10 cellular contexts compared by ENCODE assay signal in genomic region chr2:12155308-12156061, GRCh38.
DNase-seq lines count a peak whose midpoint lies in the region; ATAC-seq and TF ChIP-seq lines count a peak whose summit lies in the region.
"Had no signal": no experiment of that assay in that cellular context is flagged by ENCODE, and none has a peak within 500 bp of the region (broad histone marks: within the 10 kb centered on the region; RNA-seq: fewer than 3 reads in every experiment).

No MANE protein-coding gene starts in this region.

- H3K4me1 Mint-ChIP-seq in GM23338 = peaks cover 24% of the 10 kb centered on the region
- H3K4me1 Mint-ChIP-seq: activated naive CD8-positive, alpha-beta T cell treated with anti-CD3 and anti-CD28 coated beads, Interleukin-2, amount 10 ng/mL, durations not matched to agents 7 days and 5 days had no signal

- H3K27me3 ChIP-seq in GM23248 (replicated peaks; ENCODE audit: insufficient read depth) (no peaks in the 10 kb centered on the region), GM23338 (ENCODE audit: insufficient read depth) (no peaks in the 10 kb centered on the region)
- H3K27me3 ChIP-seq: tibial artery had no signal

- H4K20me1 ChIP-seq in GM23248 (ENCODE audit: insufficient read depth) (no peaks in the 10 kb centered on the region), GM23338 (replicated peaks; ENCODE audit: insufficient read depth) (no peaks in the 10 kb centered on the region)

- H3K36me3 ChIP-seq in GM23248 (ENCODE audit: low read depth) = no peaks in the 10 kb centered on the region
- no peaks in the 10 kb centered on the region for H3K36me3 ChIP-seq in GM23338 (ENCODE audit: insufficient read depth)
- H3K36me3 ChIP-seq: tibial artery had no signal

- H3K4me3 Mint-ChIP-seq in GM23338 = no peak overlapping the region
- H3K4me3 Mint-ChIP-seq: activated naive CD8-positive, alpha-beta T cell treated with anti-CD3 and anti-CD28 coated beads, Interleukin-2, amount 10 ng/mL, durations not matched to agents 7 days and 5 days had no signal

- H3K4me3 ChIP-seq in GM23248 (no peak overlapping the region), fibroblast of pulmonary artery (replicated peaks; ENCODE audit: low read depth, low read length) (no peak overlapping the region), GM23338 (no peak overlapping the region)
- H3K4me3 ChIP-seq: tibial artery had no signal

- H3K27ac Mint-ChIP-seq in GM23338 = no peak overlapping the region
- H3K27ac Mint-ChIP-seq: activated naive CD8-positive, alpha-beta T cell treated with anti-CD3 and anti-CD28 coated beads, Interleukin-2, amount 10 ng/mL, durations not matched to agents 7 days and 5 days had no signal

- 0 out of 2 replicates have a peak overlapping the region, but pooled peaks have one; percentile 1 for H2AFZ ChIP-seq in GM23248
- H2AFZ ChIP-seq in GM23338 = no peak overlapping the region

- H3K9me2 ChIP-seq in GM23248 (ENCODE audit: insufficient read depth) = no peaks in the 10 kb centered on the region
- 0 out of 2 replicates have a peak, but pooled peaks cover 3% of the 10 kb centered on the region for H3K9me2 ChIP-seq in GM23338 (ENCODE audit: insufficient read depth)

- TF ChIP-seq CTCF in fibroblast of pulmonary artery (IDR thresholded peaks at IDR 0.05; ENCODE audit: low read length, missing control alignments) = no peak
- no peak for TF ChIP-seq CTCF in GM23338 (conservative IDR thresholded peaks at IDR 0.05; ENCODE audit: low read depth in 2 of 2)

- in situ Hi-C loops in GM23248 (cut with MboI) = no loop called here

- H3K9me3 ChIP-seq in GM23248 (ENCODE audit: low read depth) = no peaks in the 10 kb centered on the region
- H3K9me3 ChIP-seq: tibial artery had no signal

- 4 to 7% methylated on average over 6 of the region's 6 CpGs for whole genome bisulfite sequencing in GM23248 (ENCODE audit: low coverage in 1 of 2, low lambda C conversion rate in 2 of 2, missing lambda C conversion rate in 2 of 2), 2 experiments

- H3K27ac ChIP-seq in GM23248 (peak overlapping the region; percentile 22; the same call in 1 of the 2 replicates), GM23338 (ENCODE audit: low read depth) (no peak overlapping the region)

- H3K4me1 ChIP-seq in GM23248 (ENCODE audit: insufficient read depth) (peaks cover 24% of the 10 kb centered on the region), GM23338 (ENCODE audit: insufficient read depth) (peaks cover 2% of the 10 kb centered on the region; the same call in 1 of the 2 replicates)

- peaks cover 1% of the 10 kb centered on the region; the same call in 1 of the 3 replicates for H3K9me3 Mint-ChIP-seq in GM23338
- H3K9me3 Mint-ChIP-seq: activated naive CD8-positive, alpha-beta T cell treated with anti-CD3 and anti-CD28 coated beads, Interleukin-2, amount 10 ng/mL, durations not matched to agents 7 days and 5 days had no signal

- H3K36me3 Mint-ChIP-seq in GM23338 (ENCODE audit: low read depth) = no peaks in the 10 kb centered on the region

- H3F3A ChIP-seq in GM23248 (ENCODE audit: insufficient read depth) (peaks cover 26% of the 10 kb centered on the region; the same call in 1 of the 2 replicates), GM23338 (replicated peaks; ENCODE audit: low read depth) (no peaks in the 10 kb centered on the region)

- H3K4me2 ChIP-seq in GM23248 (ENCODE audit: unreplicated experiment) = peak overlapping the region; percentile 48
- no peak overlapping the region for H3K4me2 ChIP-seq in GM23338

- peaks cover 5% of the 10 kb centered on the region for H3K27me3 Mint-ChIP-seq in GM23338 (ENCODE audit: insufficient read depth, low read depth, poor library complexity)

- ATAC-seq in SK-N-SH treated with all-trans-retinoic acid at 6 μM for 48 hours (peak; percentile 94), sciatic nerve (peak; percentile 78), GM23338 (no peak), GM21360 (IDR thresholded peaks at IDR 0.05; ENCODE audit: unreplicated experiment) (no peak)

- H3K79me2 ChIP-seq in GM23248 (ENCODE audit: insufficient read depth) (no peaks in the 10 kb centered on the region), GM23338 (replicated peaks; ENCODE audit: insufficient read depth) (no peaks in the 10 kb centered on the region)

- intact Hi-C loops in sciatic nerve (cut with DNase I) = no loop called here

- H3K9ac ChIP-seq in GM23248 = no peak overlapping the region

- DNase-seq in GM23248 (peak; percentile 82), fibroblast of pulmonary artery (ENCODE audit: low read depth) (peak; percentile 92), sciatic nerve (ENCODE audit: low spot score) (no peak), GM23338 (ENCODE audit: low spot score) (no peak), NCI-H774 (lab: John Stamatoyannopoulos, UW) (no peak)
- no peak for DNase-seq in activated CD4-positive, CD25-positive, alpha-beta regulatory T cell (lab: John Stamatoyannopoulos, UW)
- DNase-seq: activated naive CD8-positive, alpha-beta T cell treated with anti-CD3 and anti-CD28 coated beads, Interleukin-2, amount 10 ng/mL, durations not matched to agents 7 days and 5 days had no signal

TF ChIP-seq in SK-N-SH treated with all-trans-retinoic acid at 6 μM for 48 hours, 23 proteins besides CTCF, POLR2A, EP300 and RAD21:
- TF ChIP-seq TOX (CRISPR knock-in tag; IDR thresholded peaks at IDR 0.05; ENCODE audit: borderline replicate concordance) (0 out of 2 replicates have a peak, but pooled peaks have one; percentile 27), CSDC2 (CRISPR knock-in tag; IDR thresholded peaks at IDR 0.05) (no peak)

TF ChIP-seq in GM23338, 12 proteins besides CTCF, POLR2A, EP300 and RAD21 (continues in another document):
- TF ChIP-seq ZNF331 (CRISPR knock-in tag; IDR thresholded peaks at IDR 0.05; ENCODE audit: low read depth) (no peak), ETS1 (IDR thresholded peaks at IDR 0.05) (no peak), ZNF114 (CRISPR knock-in tag; IDR thresholded peaks at IDR 0.05) (no peak), ZNF462 (CRISPR knock-in tag; IDR thresholded peaks at IDR 0.05) (no peak), JUNB (IDR thresholded peaks at IDR 0.05; ENCODE audit: unreplicated experiment) (no peak)

Comparison
In these comparisons a context has a peak if more than half of its experiments do, and no peak if none do; other contexts are left out.
1. DNase-seq: peak in GM23248 (single experiment) and fibroblast of pulmonary artery (single experiment); none in sciatic nerve (single experiment), activated CD4-positive, CD25-positive, alpha-beta regulatory T cell (0 of 4), GM23338 (single experiment) and NCI-H774 (single experiment).
2. ATAC-seq: peak in SK-N-SH treated with all-trans-retinoic acid at 6 μM for 48 hours (single experiment) and sciatic nerve (single experiment); none in GM23338 (single experiment) and GM21360 (single experiment).